ENCODE assay signal across 19 cellular contexts in genomic region chr12:117026343-117026742, GRCh38.
DNase-seq lines count a peak whose midpoint lies in the region; ATAC-seq and TF ChIP-seq lines count a peak whose summit lies in the region.
"Had no signal": no experiment of that assay in that cellular context is flagged by ENCODE, and none has a peak within 500 bp of the region (broad histone marks: within the 10 kb centered on the region; RNA-seq: fewer than 3 reads in every experiment).

No MANE protein-coding gene starts in this region.

- H3K4me1 Mint-ChIP-seq in activated CD8-positive, alpha-beta memory T cell treated with anti-CD3 and anti-CD28 coated beads, Interleukin-2, amount 10 ng/mL, durations not matched to agents 7 days and 5 days = peaks cover 6% of the 10 kb centered on the region
- H3K4me1 Mint-ChIP-seq in Calu3 (ENCODE audit: low read depth, unreplicated experiment) (peaks cover 19% of the 10 kb centered on the region), neural crest cell (peaks cover 5% of the 10 kb centered on the region)

- no peak for ATAC-seq in activated CD8-positive, alpha-beta memory T cell treated with anti-CD3 and anti-CD28 coated beads, Interleukin-2, amount 10 ng/mL, durations not matched to agents 7 days and 5 days
- ATAC-seq in body of pancreas = no peak

- peak overlapping the region in 3 of 4 donors; percentile 13 to 58 (median 44) for H3K27ac ChIP-seq in body of pancreas
- H3K27ac ChIP-seq: ascending aorta, GM23248, Peyer's patch had no signal

- peaks cover 0 to 12% of the 10 kb centered on the region in 2 donors for H3K36me3 ChIP-seq in body of pancreas (replicated peaks in 1 of 2; ENCODE audit: insufficient read depth in 1 of 2, low read depth in 2 of 2)

- WGBS in body of pancreas, 2 donors = 57 to 59% methylated on average over 4 of the region's 4 CpGs

- no peaks in the 10 kb centered on the region for H3K27me3 ChIP-seq in body of pancreas
- H3K27me3 ChIP-seq: ascending aorta, BE2C, Peyer's patch, spleen, upper lobe of left lung had no signal

- peaks cover 3% of the 10 kb centered on the region for H3K36me3 Mint-ChIP-seq in activated CD8-positive, alpha-beta memory T cell treated with anti-CD3 and anti-CD28 coated beads, Interleukin-2, amount 10 ng/mL, durations not matched to agents 7 days and 5 days
- H3K36me3 Mint-ChIP-seq in Calu3 (ENCODE audit: insufficient read depth, unreplicated experiment) = peaks cover 100% of the 10 kb centered on the region
- H3K36me3 Mint-ChIP-seq in neural crest cell (ENCODE audit: low read depth) = peaks cover 6% of the 10 kb centered on the region

- H3K27ac Mint-ChIP-seq in activated CD8-positive, alpha-beta memory T cell treated with anti-CD3 and anti-CD28 coated beads, Interleukin-2, amount 10 ng/mL, durations not matched to agents 7 days and 5 days = peak overlapping the region; percentile 8
- H3K27ac Mint-ChIP-seq in Calu3 (ENCODE audit: unreplicated experiment) = peak overlapping the region; percentile 80
- peak overlapping the region; percentile 50 for H3K27ac Mint-ChIP-seq in neural crest cell (ENCODE audit: unreplicated experiment)

- TF ChIP-seq CTCF in Calu3 (IDR thresholded peaks at IDR 0.05; ENCODE audit: unreplicated experiment) (no peak), body of pancreas (IDR thresholded peaks at IDR 0.05) (no peak), neural crest cell (conservative IDR thresholded peaks at IDR 0.05) (no peak)

- CTCF ChIA-PET in activated CD8-positive, alpha-beta memory T cell treated with anti-CD3 and anti-CD28 coated beads, Interleukin-2, amount 10 ng/mL, durations not matched to agents 7 days and 5 days (lab: Charles Lee) = interaction anchor here (0.6 to 8.3 kb wide), 32 partner anchors 9 to 326 kb away, joined by 3 to 125 read pairs (median 4); partner anchors contain the start of gene FBXO21
- CTCF ChIA-PET in Calu3 (lab: Charles Lee) = interaction anchor here (0.6 kb wide), 1 partner anchor 95 kb away, joined by 4 read pairs; no protein-coding TSS in a partner anchor

- no peak for DNase-seq in activated CD8-positive, alpha-beta memory T cell treated with anti-CD3 and anti-CD28 coated beads, Interleukin-2, amount 10 ng/mL, durations not matched to agents 7 days and 5 days
- no peak for DNase-seq in activated CD8-positive, alpha-beta memory T cell treated with anti-CD3 and anti-CD28 coated beads, Interleukin-2, amount 50 U/mL, for 4 hours
- no peak for DNase-seq in Calu3
- no peak for DNase-seq in body of pancreas
- no peak for DNase-seq in neural crest cell (ENCODE audit: low read depth, low spot score)
- DNase-seq in NCI-H146 treated with DMSO at 0.1 percent for 48 hours (lab: John Stamatoyannopoulos, UW; ENCODE audit: unreplicated experiment) = no peak
- DNase-seq in stimulated activated CD4-positive, alpha-beta T cell treated with anti-CD3 and anti-CD28 coated beads, Interleukin-4, amount 100 ng/mL, for 1 hour = no peak
- no peak for DNase-seq in SIG-M5 treated with dmso at 0.1 percent for 504 hours (lab: John Stamatoyannopoulos, UW; ENCODE audit: unreplicated experiment)
- DNase-seq: BE2C; EL; foreskin fibroblast; GM23248; spleen; stimulated activated CD4-positive, alpha-beta T cell treated with anti-CD3 and anti-CD28 coated beads, Interleukin-4, amount 100 ng/mL, for 4 hours; stimulated activated naive CD8-positive, alpha-beta T cell treated with anti-CD3 and anti-CD28 coated beads, Interleukin-15, amount 100 ng/mL, for 72 hours; upper lobe of left lung had no signal

- H3K4me1 ChIP-seq in body of pancreas = peaks cover 45% of the 10 kb centered on the region
- H3K4me1 ChIP-seq: Peyer's patch had no signal

- no TSS peak for BruUV-seq in Calu3 (replicated peaks; lab: Mats Ljungman, UMichigan)

- H3K9me3 ChIP-seq in body of pancreas = no peaks in the 10 kb centered on the region
- H3K9me3 ChIP-seq: ascending aorta, BE2C, Peyer's patch, spleen, upper lobe of left lung had no signal

- H3K4me3 ChIP-seq in body of pancreas = no peak overlapping the region
- H3K4me3 ChIP-seq: ascending aorta, GM23248, lung, Peyer's patch, spleen, upper lobe of left lung had no signal

- H3K27me3 Mint-ChIP-seq in activated CD8-positive, alpha-beta memory T cell treated with anti-CD3 and anti-CD28 coated beads, Interleukin-2, amount 10 ng/mL, durations not matched to agents 7 days and 5 days = no peaks in the 10 kb centered on the region
- H3K27me3 Mint-ChIP-seq in Calu3 (ENCODE audit: unreplicated experiment) (no peaks in the 10 kb centered on the region), neural crest cell (ENCODE audit: low read depth) (no peaks in the 10 kb centered on the region)
- H3K27me3 Mint-ChIP-seq: stimulated activated naive CD8-positive, alpha-beta T cell treated with anti-CD3 and anti-CD28 coated beads, Interleukin-15, amount 100 ng/mL, for 72 hours had no signal

- H3K4me3 Mint-ChIP-seq in activated CD8-positive, alpha-beta memory T cell treated with anti-CD3 and anti-CD28 coated beads, Interleukin-2, amount 10 ng/mL, durations not matched to agents 7 days and 5 days = no peak overlapping the region
- no peak overlapping the region for H3K4me3 Mint-ChIP-seq in Calu3 (ENCODE audit: low read depth, unreplicated experiment)
- H3K4me3 Mint-ChIP-seq in neural crest cell = no peak overlapping the region
- H3K4me3 Mint-ChIP-seq: stimulated activated naive CD8-positive, alpha-beta T cell treated with anti-CD3 and anti-CD28 coated beads, Interleukin-15, amount 100 ng/mL, for 72 hours had no signal

- intact Hi-C loops in Calu3 (cut with micrococcal nuclease; ENCODE audit: unreplicated experiment) (loop anchor here (5.0 kb wide), 1 partner anchor 71 kb away; the partner anchor contains the start of gene TESC), body of pancreas (cut with DNase I) (loop anchor here (5.0 kb wide), 1 partner anchor 91 kb away; no protein-coding TSS in a partner anchor)

- TF ChIP-seq POLR2A in body of pancreas (IDR thresholded peaks at IDR 0.05) = no peak

- H3K9me3 Mint-ChIP-seq in activated CD8-positive, alpha-beta memory T cell treated with anti-CD3 and anti-CD28 coated beads, Interleukin-2, amount 10 ng/mL, durations not matched to agents 7 days and 5 days (ENCODE audit: low read depth) = no peaks in the 10 kb centered on the region
- H3K9me3 Mint-ChIP-seq in Calu3 (ENCODE audit: low read depth, unreplicated experiment) (no peaks in the 10 kb centered on the region), neural crest cell (no peaks in the 10 kb centered on the region)
- H3K9me3 Mint-ChIP-seq: stimulated activated naive CD8-positive, alpha-beta T cell treated with anti-CD3 and anti-CD28 coated beads, Interleukin-15, amount 100 ng/mL, for 72 hours had no signal

Comparison
In these comparisons a context has a peak if more than half of its experiments do, and no peak if none do; other contexts are left out.
1. H3K27ac Mint-ChIP-seq: peak in every context shown above with its lines; median percentile 80 in Calu3; 50 in neural crest cell; 8 in activated CD8-positive, alpha-beta memory T cell treated with anti-CD3 and anti-CD28 coated beads, Interleukin-2, amount 10 ng/mL, durations not matched to agents 7 days and 5 days.